ENCODE assay signal across 1 cellular context in genomic region chr19:43526884-43527859, GRCh38.
A peak's percentile ranks its signal among the peaks of the same experiment; 100 is the strongest.
TF ChIP-seq lines count a peak whose summit lies in the region.

ETHE1 (minus strand) TSS chr19:43527201; CDS start chr19:43527177, 24 bp downstream.

TF ChIP-seq in HepG2, 621 proteins besides CTCF, POLR2A, EP300 and RAD21 (continued from another document and continues in another):
- TF ChIP-seq, protein P1, sequence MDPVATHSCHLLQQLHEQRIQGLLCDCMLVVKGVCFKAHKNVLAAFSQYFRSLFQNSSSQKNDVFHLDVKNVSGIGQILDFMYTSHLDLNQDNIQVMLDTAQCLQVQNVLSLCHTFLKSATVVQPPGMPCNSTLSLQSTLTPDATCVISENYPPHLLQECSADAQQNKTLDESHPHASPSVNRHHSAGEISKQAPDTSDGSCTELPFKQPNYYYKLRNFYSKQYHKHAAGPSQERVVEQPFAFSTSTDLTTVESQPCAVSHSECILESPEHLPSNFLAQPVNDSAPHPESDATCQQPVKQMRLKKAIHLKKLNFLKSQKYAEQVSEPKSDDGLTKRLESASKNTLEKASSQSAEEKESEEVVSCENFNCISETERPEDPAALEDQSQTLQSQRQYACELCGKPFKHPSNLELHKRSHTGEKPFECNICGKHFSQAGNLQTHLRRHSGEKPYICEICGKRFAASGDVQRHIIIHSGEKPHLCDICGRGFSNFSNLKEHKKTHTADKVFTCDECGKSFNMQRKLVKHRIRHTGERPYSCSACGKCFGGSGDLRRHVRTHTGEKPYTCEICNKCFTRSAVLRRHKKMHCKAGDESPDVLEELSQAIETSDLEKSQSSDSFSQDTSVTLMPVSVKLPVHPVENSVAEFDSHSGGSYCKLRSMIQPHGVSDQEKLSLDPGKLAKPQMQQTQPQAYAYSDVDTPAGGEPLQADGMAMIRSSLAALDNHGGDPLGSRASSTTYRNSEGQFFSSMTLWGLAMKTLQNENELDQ (CRISPR knock-in tag; IDR thresholded peaks at IDR 0.05; ENCODE audit: borderline replicate concordance): no peak
- no peak for TF ChIP-seq FOXK1 (CRISPR knock-in tag; IDR thresholded peaks at IDR 0.05; ENCODE audit: borderline replicate concordance, low read depth)
- TF ChIP-seq, protein P2, sequence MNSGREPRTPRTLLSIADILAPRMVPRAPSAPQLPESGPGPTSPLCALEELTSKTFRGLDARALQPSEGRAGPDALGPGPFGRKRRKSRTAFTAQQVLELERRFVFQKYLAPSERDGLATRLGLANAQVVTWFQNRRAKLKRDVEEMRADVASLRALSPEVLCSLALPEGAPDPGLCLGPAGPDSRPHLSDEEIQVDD (CRISPR knock-in tag; IDR thresholded peaks at IDR 0.05; ENCODE audit: borderline replicate concordance): no peak
- no peak for TF ChIP-seq MLLT10 (CRISPR knock-in tag; IDR thresholded peaks at IDR 0.05)
- TF ChIP-seq ELF3 (CRISPR knock-in tag; IDR thresholded peaks at IDR 0.05): 0 out of 2 replicates have a peak, but pooled peaks have one; percentile 22
- no peak for TF ChIP-seq MIXL1 (CRISPR knock-in tag; IDR thresholded peaks at IDR 0.05)
- TF ChIP-seq ZNF556 (CRISPR knock-in tag; IDR thresholded peaks at IDR 0.05; ENCODE audit: borderline replicate concordance): 0 out of 2 replicates have a peak, but pooled peaks have one; percentile 52
- TF ChIP-seq ZNF235 (CRISPR knock-in tag; IDR thresholded peaks at IDR 0.05; ENCODE audit: borderline replicate concordance): no peak
- peak; percentile 87 for TF ChIP-seq KAT8 (CRISPR knock-in tag; IDR thresholded peaks at IDR 0.05)
- no peak; the same call in 1 of the 2 replicates for TF ChIP-seq FOXC1 (CRISPR knock-in tag; IDR thresholded peaks at IDR 0.05; ENCODE audit: borderline replicate concordance)
- TF ChIP-seq ZNF224 (CRISPR knock-in tag; IDR thresholded peaks at IDR 0.05): no peak
- TF ChIP-seq ZNF253 (CRISPR knock-in tag; IDR thresholded peaks at IDR 0.05; ENCODE audit: borderline replicate concordance): no peak; the same call in 1 of the 2 replicates
- no peak for TF ChIP-seq ZNF256 (CRISPR knock-in tag; conservative IDR thresholded peaks at IDR 0.05)
- TF ChIP-seq SETDB1 (CRISPR knock-in tag; IDR thresholded peaks at IDR 0.05; ENCODE audit: borderline replicate concordance): no peak
- 0 out of 2 replicates have a peak, but pooled peaks have one; percentile 68 for TF ChIP-seq TMF1 (CRISPR knock-in tag; IDR thresholded peaks at IDR 0.05; ENCODE audit: low read depth)
- TF ChIP-seq ZNF780A (CRISPR knock-in tag; IDR thresholded peaks at IDR 0.05): no peak
- TF ChIP-seq HNF4G (IDR thresholded peaks at IDR 0.05; ENCODE audit: borderline replicate concordance, low read depth, low read length): peak; percentile 29; the same call in 1 of the 2 replicates
- TF ChIP-seq HNF4G (CRISPR knock-in tag; IDR thresholded peaks at IDR 0.05; ENCODE audit: borderline replicate concordance, low read depth): peak; percentile 36; the same call in 1 of the 2 replicates
- TF ChIP-seq NFRKB (IDR thresholded peaks at IDR 0.05): no peak
- TF ChIP-seq ZNF451 (CRISPR knock-in tag; IDR thresholded peaks at IDR 0.05): 0 out of 2 replicates have a peak, but pooled peaks have one; percentile 48
- TF ChIP-seq ZHX2 (IDR thresholded peaks at IDR 0.05; ENCODE audit: low read depth): no peak
- TF ChIP-seq ZHX2 (CRISPR knock-in tag; IDR thresholded peaks at IDR 0.05; ENCODE audit: borderline replicate concordance): no peak
- TF ChIP-seq TOE1 (CRISPR knock-in tag; IDR thresholded peaks at IDR 0.05): no peak
- no peak for TF ChIP-seq ZNF737 (CRISPR knock-in tag; IDR thresholded peaks at IDR 0.05; ENCODE audit: borderline replicate concordance)
- TF ChIP-seq ZNF136 (CRISPR knock-in tag; IDR thresholded peaks at IDR 0.05; ENCODE audit: low read depth): no peak
- TF ChIP-seq ZNF616 (CRISPR knock-in tag; IDR thresholded peaks at IDR 0.05; ENCODE audit: low read depth): no peak
- TF ChIP-seq GPN1 (CRISPR knock-in tag; IDR thresholded peaks at IDR 0.05; ENCODE audit: borderline replicate concordance): no peak
- no peak for TF ChIP-seq HHEX (CRISPR knock-in tag; IDR thresholded peaks at IDR 0.05)
- TF ChIP-seq, protein P3, sequence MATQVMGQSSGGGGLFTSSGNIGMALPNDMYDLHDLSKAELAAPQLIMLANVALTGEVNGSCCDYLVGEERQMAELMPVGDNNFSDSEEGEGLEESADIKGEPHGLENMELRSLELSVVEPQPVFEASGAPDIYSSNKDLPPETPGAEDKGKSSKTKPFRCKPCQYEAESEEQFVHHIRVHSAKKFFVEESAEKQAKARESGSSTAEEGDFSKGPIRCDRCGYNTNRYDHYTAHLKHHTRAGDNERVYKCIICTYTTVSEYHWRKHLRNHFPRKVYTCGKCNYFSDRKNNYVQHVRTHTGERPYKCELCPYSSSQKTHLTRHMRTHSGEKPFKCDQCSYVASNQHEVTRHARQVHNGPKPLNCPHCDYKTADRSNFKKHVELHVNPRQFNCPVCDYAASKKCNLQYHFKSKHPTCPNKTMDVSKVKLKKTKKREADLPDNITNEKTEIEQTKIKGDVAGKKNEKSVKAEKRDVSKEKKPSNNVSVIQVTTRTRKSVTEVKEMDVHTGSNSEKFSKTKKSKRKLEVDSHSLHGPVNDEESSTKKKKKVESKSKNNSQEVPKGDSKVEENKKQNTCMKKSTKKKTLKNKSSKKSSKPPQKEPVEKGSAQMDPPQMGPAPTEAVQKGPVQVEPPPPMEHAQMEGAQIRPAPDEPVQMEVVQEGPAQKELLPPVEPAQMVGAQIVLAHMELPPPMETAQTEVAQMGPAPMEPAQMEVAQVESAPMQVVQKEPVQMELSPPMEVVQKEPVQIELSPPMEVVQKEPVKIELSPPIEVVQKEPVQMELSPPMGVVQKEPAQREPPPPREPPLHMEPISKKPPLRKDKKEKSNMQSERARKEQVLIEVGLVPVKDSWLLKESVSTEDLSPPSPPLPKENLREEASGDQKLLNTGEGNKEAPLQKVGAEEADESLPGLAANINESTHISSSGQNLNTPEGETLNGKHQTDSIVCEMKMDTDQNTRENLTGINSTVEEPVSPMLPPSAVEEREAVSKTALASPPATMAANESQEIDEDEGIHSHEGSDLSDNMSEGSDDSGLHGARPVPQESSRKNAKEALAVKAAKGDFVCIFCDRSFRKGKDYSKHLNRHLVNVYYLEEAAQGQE (IDR thresholded peaks at IDR 0.05; ENCODE audit: borderline replicate concordance in 1 of 2, low read depth in 1 of 2, low read length in 2 of 2): peak in 1 of 2 experiments; percentile 39; a peak in 1 of 4 replicates
- TF ChIP-seq ZNF326 (CRISPR knock-in tag; IDR thresholded peaks at IDR 0.05; ENCODE audit: borderline replicate concordance): no peak
- TF ChIP-seq, protein P4, sequence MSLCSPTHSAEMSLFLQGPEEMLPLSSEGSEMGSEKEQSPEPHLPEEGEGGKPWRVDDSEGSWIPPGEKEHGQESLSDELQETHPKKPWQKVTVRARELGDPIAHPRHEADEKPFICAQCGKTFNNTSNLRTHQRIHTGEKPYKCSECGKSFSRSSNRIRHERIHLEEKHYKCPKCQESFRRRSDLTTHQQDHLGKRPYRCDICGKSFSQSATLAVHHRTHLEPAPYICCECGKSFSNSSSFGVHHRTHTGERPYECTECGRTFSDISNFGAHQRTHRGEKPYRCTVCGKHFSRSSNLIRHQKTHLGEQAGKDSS (CRISPR knock-in tag; IDR thresholded peaks at IDR 0.05; ENCODE audit: borderline replicate concordance, low read depth): peak; percentile 62; the same call in 1 of the 2 replicates
- no peak for TF ChIP-seq SMARCC2 (IDR thresholded peaks at IDR 0.05)
- peak; percentile 99 for TF ChIP-seq SP5 (CRISPR knock-in tag; IDR thresholded peaks at IDR 0.05; ENCODE audit: borderline replicate concordance, low read depth)
- 0 out of 2 replicates have a peak, but pooled peaks have one; percentile 67 for TF ChIP-seq ZNF782 (CRISPR knock-in tag; IDR thresholded peaks at IDR 0.05; ENCODE audit: borderline replicate concordance)
- TF ChIP-seq MYPOP (CRISPR knock-in tag; IDR thresholded peaks at IDR 0.05): peak; percentile 63; the same call in 1 of the 2 replicates
- peak; percentile 36; the same call in 1 of the 2 replicates for TF ChIP-seq ZNF460 (CRISPR knock-in tag; IDR thresholded peaks at IDR 0.05; ENCODE audit: borderline replicate concordance)
- TF ChIP-seq ZNF549 (CRISPR knock-in tag; IDR thresholded peaks at IDR 0.05): no peak
- TF ChIP-seq ZXDC (CRISPR knock-in tag; IDR thresholded peaks at IDR 0.05): no peak
- TF ChIP-seq, protein P5, sequence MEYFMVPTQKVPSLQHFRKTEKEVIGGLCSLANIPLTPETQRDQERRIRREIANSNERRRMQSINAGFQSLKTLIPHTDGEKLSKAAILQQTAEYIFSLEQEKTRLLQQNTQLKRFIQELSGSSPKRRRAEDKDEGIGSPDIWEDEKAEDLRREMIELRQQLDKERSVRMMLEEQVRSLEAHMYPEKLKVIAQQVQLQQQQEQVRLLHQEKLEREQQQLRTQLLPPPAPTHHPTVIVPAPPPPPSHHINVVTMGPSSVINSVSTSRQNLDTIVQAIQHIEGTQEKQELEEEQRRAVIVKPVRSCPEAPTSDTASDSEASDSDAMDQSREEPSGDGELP (IDR thresholded peaks at IDR 0.05; ENCODE audit: borderline replicate concordance, low read depth): peak; percentile 16; the same call in 1 of the 2 replicates
- no peak for TF ChIP-seq ZMAT3 (CRISPR knock-in tag; conservative IDR thresholded peaks at IDR 0.05)
- TF ChIP-seq SP140L (CRISPR knock-in tag; IDR thresholded peaks at IDR 0.05; ENCODE audit: borderline replicate concordance): no peak
- TF ChIP-seq ZNF264 (CRISPR knock-in tag; IDR thresholded peaks at IDR 0.05): no peak
- no peak for TF ChIP-seq KDM1A (CRISPR knock-in tag; IDR thresholded peaks at IDR 0.05)
